In the genomic region with DNA sequence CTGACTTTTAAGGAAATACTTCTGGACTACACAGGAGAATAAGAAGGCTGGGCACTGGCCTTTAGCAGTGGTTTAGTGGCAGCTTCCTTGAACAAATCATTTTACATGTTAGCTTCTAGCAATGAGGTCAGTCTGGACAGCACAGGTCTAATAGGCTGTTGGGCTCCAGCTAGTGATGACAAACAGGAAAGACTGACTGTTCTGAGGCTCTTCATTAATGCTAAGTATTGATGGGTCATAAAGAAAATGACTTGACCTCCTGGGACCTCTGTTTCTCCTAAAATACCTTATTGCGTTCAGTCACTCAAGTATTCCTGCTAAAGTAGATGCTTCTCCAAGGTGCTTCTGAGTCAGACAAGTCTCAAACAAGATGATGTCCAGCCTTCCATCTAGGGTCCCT, we compare ENCODE assay signal across 1 cellular context.
TF ChIP-seq lines count a peak whose summit lies in the region.

No MANE protein-coding gene starts in this region.

TF ChIP-seq in HEK293, 187 proteins besides CTCF, POLR2A, EP300 and RAD21 (continued from another document):
- TF ChIP-seq, protein P1, sequence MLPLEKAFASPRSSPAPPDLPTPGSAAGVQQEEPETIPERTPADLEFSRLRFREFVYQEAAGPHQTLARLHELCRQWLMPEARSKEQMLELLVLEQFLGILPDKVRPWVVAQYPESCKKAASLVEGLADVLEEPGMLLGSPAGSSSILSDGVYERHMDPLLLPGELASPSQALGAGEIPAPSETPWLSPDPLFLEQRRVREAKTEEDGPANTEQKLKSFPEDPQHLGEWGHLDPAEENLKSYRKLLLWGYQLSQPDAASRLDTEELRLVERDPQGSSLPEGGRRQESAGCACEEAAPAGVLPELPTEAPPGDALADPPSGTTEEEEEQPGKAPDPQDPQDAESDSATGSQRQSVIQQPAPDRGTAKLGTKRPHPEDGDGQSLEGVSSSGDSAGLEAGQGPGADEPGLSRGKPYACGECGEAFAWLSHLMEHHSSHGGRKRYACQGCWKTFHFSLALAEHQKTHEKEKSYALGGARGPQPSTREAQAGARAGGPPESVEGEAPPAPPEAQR (tag by site-specific recombination; IDR thresholded peaks at IDR 0.05) = no peak
- no peak for TF ChIP-seq ZNF350 (tag by site-specific recombination; IDR thresholded peaks at IDR 0.05)
- no peak for TF ChIP-seq ZBTB7A (tag by site-specific recombination; IDR thresholded peaks at IDR 0.05; ENCODE audit: low read depth)
- TF ChIP-seq ZNF707 (tag by site-specific recombination; IDR thresholded peaks at IDR 0.05) = no peak
- no peak for TF ChIP-seq SCRT1 (tag by site-specific recombination; IDR thresholded peaks at IDR 0.05; ENCODE audit: borderline replicate concordance)
- TF ChIP-seq, protein P2, sequence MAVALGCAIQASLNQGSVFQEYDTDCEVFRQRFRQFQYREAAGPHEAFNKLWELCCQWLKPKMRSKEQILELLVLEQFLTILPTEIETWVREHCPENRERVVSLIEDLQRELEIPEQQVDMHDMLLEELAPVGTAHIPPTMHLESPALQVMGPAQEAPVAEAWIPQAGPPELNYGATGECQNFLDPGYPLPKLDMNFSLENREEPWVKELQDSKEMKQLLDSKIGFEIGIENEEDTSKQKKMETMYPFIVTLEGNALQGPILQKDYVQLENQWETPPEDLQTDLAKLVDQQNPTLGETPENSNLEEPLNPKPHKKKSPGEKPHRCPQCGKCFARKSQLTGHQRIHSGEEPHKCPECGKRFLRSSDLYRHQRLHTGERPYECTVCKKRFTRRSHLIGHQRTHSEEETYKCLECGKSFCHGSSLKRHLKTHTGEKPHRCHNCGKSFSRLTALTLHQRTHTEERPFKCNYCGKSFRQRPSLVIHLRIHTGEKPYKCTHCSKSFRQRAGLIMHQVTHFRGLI (tag by site-specific recombination; IDR thresholded peaks at IDR 0.05) = peak; percentile 30; the same call in 1 of the 2 replicates
- no peak for TF ChIP-seq ZNF521 (tag by site-specific recombination; IDR thresholded peaks at IDR 0.05)
